In the genomic region with DNA sequence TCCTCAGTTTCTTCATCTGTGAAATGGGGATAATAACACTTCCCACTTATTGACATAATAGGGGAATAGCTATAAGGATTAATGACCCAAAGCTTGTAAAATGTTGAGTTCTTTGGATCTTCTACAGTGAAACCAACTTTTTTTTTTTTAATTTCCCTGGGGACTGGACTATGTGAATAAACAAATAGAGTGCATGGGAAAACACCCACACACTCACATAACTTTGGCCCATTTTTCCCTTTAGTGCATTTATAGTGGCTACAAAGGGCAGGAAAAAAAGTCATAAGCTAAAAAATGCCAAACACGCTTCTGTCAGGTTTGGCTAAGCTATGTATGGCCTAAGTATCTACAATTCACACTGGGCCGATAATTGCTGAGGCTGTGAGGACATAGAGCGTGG, we compare ENCODE assay signal across 31 cellular contexts.
"Had no signal": no experiment of that assay in that cellular context is flagged by ENCODE, and none has a peak within 500 bp of the region (broad histone marks: within the 10 kb centered on the region; RNA-seq: fewer than 3 reads in every experiment).

No MANE protein-coding gene starts in this region.

- H3K9me3 Mint-ChIP-seq: activated naive CD8-positive, alpha-beta T cell treated with anti-CD3 and anti-CD28 coated beads, Interleukin-2, amount 50 U/mL, for 24 hours; neural progenitor cell had no signal

- H3K4me2 ChIP-seq: neural progenitor cell had no signal

- DNase-seq: activated CD4-positive, alpha-beta T cell treated with anti-CD3 and anti-CD28 coated beads for 48 hours; activated CD4-positive, alpha-beta T cell treated with anti-CD3 and anti-CD28 coated beads, Interleukin-2, amount 50 U/mL, for 48 hours; activated CD8-positive, alpha-beta memory T cell treated with anti-CD3 and anti-CD28 coated beads, Interleukin-2, amount 50 U/mL, for 4 hours; activated gamma-delta T cell treated with Interleukin-2 at 50 U/mL for 16 hours; activated naive CD4-positive, alpha-beta T cell treated with anti-CD3 and anti-CD28 coated beads, Interleukin-2, amount 50 U/mL, for 16 hours; activated naive CD8-positive, alpha-beta T cell treated with anti-CD3 and anti-CD28 coated beads, Interleukin-2, amount 50 U/mL, for 24 hours; activated T-cell treated with anti-CD3 and anti-CD28 coated beads, Interleukin-2, amount 50 U/mL, for 1 hour; amygdala; colonic mucosa; effector memory CD8-positive, alpha-beta T cell; esophagus squamous epithelium; foreskin fibroblast; head of caudate nucleus; hippocampal formation; left cardiac atrium; midbrain; naive thymus-derived CD8-positive, alpha-beta T cell; occipital lobe; right cardiac atrium; stimulated activated CD4-positive, alpha-beta T cell treated with anti-CD3 and anti-CD28 coated beads, Interleukin-12 subunit alpha, Interleukin-12 subunit beta, amount 100 ng/mL, for 4 hours; stimulated activated CD4-positive, alpha-beta T cell treated with anti-CD3 and anti-CD28 coated beads, Interleukin-4, amount 100 ng/mL, for 1 hour; stimulated activated naive CD8-positive, alpha-beta T cell treated with anti-CD3 and anti-CD28 coated beads, Interleukin-15, Interleukin-2, amounts not matched to agents 100 U/mL and 50 U/mL, for 24 hours; T-helper 9 cell; trophoblast cell; WERI-Rb-1 had no signal

- H3K4me1 ChIP-seq: breast epithelium, colonic mucosa, esophagus squamous epithelium, neural progenitor cell had no signal

- H3K27ac ChIP-seq: breast epithelium, colonic mucosa, neural progenitor cell, parathyroid adenoma, thoracic aorta, WERI-Rb-1 had no signal

- ATAC-seq: activated CD4-positive, CD25-positive, alpha-beta regulatory T cell treated with anti-CD3 and anti-CD28 coated beads, Interleukin-2, amount 50 U/mL, for 24 hours; activated naive CD8-positive, alpha-beta T cell treated with anti-CD3 and anti-CD28 coated beads, Interleukin-2, amount 50 U/mL, for 24 hours; effector memory CD8-positive, alpha-beta T cell; naive thymus-derived CD8-positive, alpha-beta T cell; stimulated activated naive CD8-positive, alpha-beta T cell treated with anti-CD3 and anti-CD28 coated beads, Interleukin-15, Interleukin-2, amounts not matched to agents 100 U/mL and 50 U/mL, for 24 hours had no signal

- H3K27ac Mint-ChIP-seq: activated naive CD8-positive, alpha-beta T cell treated with anti-CD3 and anti-CD28 coated beads, Interleukin-2, amount 50 U/mL, for 24 hours; effector memory CD8-positive, alpha-beta T cell; naive thymus-derived CD8-positive, alpha-beta T cell; neural progenitor cell; T-helper 1 cell treated with Interleukin-12 subunit alpha and Interleukin-12 subunit beta and Interleukin-4 antibody, amounts not matched to agents 30 μg/mL and 1 μg/mL, for 36 hours had no signal

- H3K4me1 Mint-ChIP-seq: activated naive CD8-positive, alpha-beta T cell treated with anti-CD3 and anti-CD28 coated beads, Interleukin-2, amount 50 U/mL, for 24 hours; naive thymus-derived CD8-positive, alpha-beta T cell had no signal

- H3K9me3 ChIP-seq: breast epithelium, colonic mucosa, esophagus squamous epithelium, thoracic aorta had no signal

- H3K9ac ChIP-seq: neural progenitor cell, parathyroid adenoma had no signal

- H3K4me3 Mint-ChIP-seq: activated naive CD8-positive, alpha-beta T cell treated with anti-CD3 and anti-CD28 coated beads, Interleukin-2, amount 50 U/mL, for 24 hours; effector memory CD8-positive, alpha-beta T cell; naive thymus-derived CD8-positive, alpha-beta T cell; neural progenitor cell; T-helper 1 cell treated with Interleukin-12 subunit alpha and Interleukin-12 subunit beta and Interleukin-4 antibody, amounts not matched to agents 30 μg/mL and 1 μg/mL, for 36 hours had no signal

- H3K4me3 ChIP-seq: breast epithelium, colonic mucosa, esophagus squamous epithelium, neural progenitor cell, thoracic aorta had no signal

- H3K27me3 Mint-ChIP-seq: activated naive CD8-positive, alpha-beta T cell treated with anti-CD3 and anti-CD28 coated beads, Interleukin-2, amount 50 U/mL, for 24 hours; effector memory CD8-positive, alpha-beta T cell had no signal

- H3K27me3 ChIP-seq: breast epithelium, colonic mucosa, esophagus squamous epithelium, neural progenitor cell had no signal

- H3K36me3 Mint-ChIP-seq: naive thymus-derived CD8-positive, alpha-beta T cell; neural progenitor cell had no signal

- H2AFZ ChIP-seq: parathyroid adenoma had no signal

- H3K36me3 ChIP-seq: breast epithelium, colonic mucosa, esophagus squamous epithelium, neural progenitor cell, thoracic aorta, WERI-Rb-1 had no signal
